Comparison of ENCODE assay signal across 27 cellular contexts in genomic region chr6:169577236-169577635, GRCh38.
DNase-seq lines count a peak whose midpoint lies in the region; ATAC-seq, FAIRE-seq and TF ChIP-seq lines count a peak whose summit lies in the region.
"Had no signal": no experiment of that assay in that cellular context is flagged by ENCODE, and none has a peak within 500 bp of the region (broad histone marks: within the 10 kb centered on the region; RNA-seq: fewer than 3 reads in every experiment).

No MANE protein-coding gene starts in this region.

- TF ChIP-seq POLR2A in endothelial cell of umbilical vein (IDR thresholded peaks at IDR 0.05; ENCODE audit: low read depth, low read length) (no peak), vagina (IDR thresholded peaks at IDR 0.05) (no peak)

- peaks cover 4% of the 10 kb centered on the region for H3K36me3 ChIP-seq in adipocyte (ENCODE audit: control insufficient read depth, insufficient read depth, low read length, severe bottlenecking)
- H3K36me3 ChIP-seq in endothelial cell of umbilical vein (ENCODE audit: control insufficient read depth in 2 of 2, extremely low read depth in 1 of 2, insufficient read depth in 2 of 2, low read length in 2 of 2): no peaks in the 10 kb centered on the region
- H3K36me3 ChIP-seq in osteoblast (ENCODE audit: insufficient read depth, low read length): no peaks in the 10 kb centered on the region
- H3K36me3 ChIP-seq in vagina: no peaks in the 10 kb centered on the region
- no peaks in the 10 kb centered on the region for H3K36me3 ChIP-seq in right atrium auricular region
- H3K36me3 ChIP-seq: heart left ventricle had no signal

- H3K4me2 ChIP-seq in endothelial cell of umbilical vein (ENCODE audit: insufficient read depth, low read length) (peak overlapping the region; percentile 14), osteoblast (ENCODE audit: insufficient read depth, low read length) (peak overlapping the region; percentile 53)
- H3K4me2 ChIP-seq: BLaER1, smooth muscle cell had no signal

- FAIRE-seq in endothelial cell of umbilical vein (lab: Jason Lieb, UNC): no peak
- FAIRE-seq: colon, GM12878 had no signal

- DNase-seq in adipocyte (ENCODE audit: low read depth): no peak
- no peak for DNase-seq in endothelial cell of umbilical vein (ENCODE audit: low read depth, low spot score)
- no peak for DNase-seq in osteoblast (ENCODE audit: insufficient read length, low spot score, missing footprints)
- no peak for DNase-seq in vagina (ENCODE audit: extremely low spot score in 2 of 2)
- DNase-seq in right atrium auricular region (ENCODE audit: low spot score): no peak
- DNase-seq: activated CD4-positive, alpha-beta memory T cell treated with anti-CD3 and anti-CD28 coated beads, Interleukin-2, amount 10 ng/mL, durations not matched to agents 7 days and 5 days; activated CD8-positive, alpha-beta memory T cell treated with anti-CD3 and anti-CD28 coated beads, Interleukin-2, amount 50 U/mL, for 4 hours; activated naive CD4-positive, alpha-beta T cell treated with Interleukin-2 at 50 U/mL for 16 hours; effector memory CD4-positive, alpha-beta T cell; foreskin keratinocyte; heart left ventricle; kidney glomerular epithelial cell; MV-4-11; naive thymus-derived CD8-positive, alpha-beta T cell; NCI-H1436; NCI-H345; occipital lobe; SHP77 treated with DMSO at 0.1 percent for 48 hours; stimulated activated naive CD8-positive, alpha-beta T cell treated with anti-CD3 and anti-CD28 coated beads, Interleukin-15, Interleukin-2, amounts not matched to agents 100 U/mL and 50 U/mL, for 24 hours had no signal

- intact Hi-C loops in endothelial cell of umbilical vein (cut with micrococcal nuclease) (no loop called here), vagina (cut with DNase I) (no loop called here)

- no TSS peak for BruUV-seq in endothelial cell of umbilical vein (replicated peaks; lab: Mats Ljungman, UMichigan)

- no peak overlapping the region for H3K27ac ChIP-seq in endothelial cell of umbilical vein (ENCODE audit: insufficient read depth, low read depth, low read length)
- no peak overlapping the region for H3K27ac ChIP-seq in osteoblast (ENCODE audit: low read depth, low read length)
- peak overlapping the region; percentile 14 for H3K27ac ChIP-seq in vagina
- H3K27ac ChIP-seq in right atrium auricular region: no peak overlapping the region
- H3K27ac ChIP-seq: BLaER1, foreskin keratinocyte, heart left ventricle had no signal

- ATAC-seq in GM21360 (IDR thresholded peaks at IDR 0.05; ENCODE audit: unreplicated experiment) (no peak), GM21515 (IDR thresholded peaks at IDR 0.05; ENCODE audit: unreplicated experiment) (no peak)
- ATAC-seq: foreskin keratinocyte; GM12878; naive thymus-derived CD8-positive, alpha-beta T cell; Panc1; stimulated activated naive CD8-positive, alpha-beta T cell treated with anti-CD3 and anti-CD28 coated beads, Interleukin-15, Interleukin-2, amounts not matched to agents 100 U/mL and 50 U/mL, for 24 hours had no signal

- H3K9me3 ChIP-seq in adipocyte (ENCODE audit: control insufficient read depth, low read length): no peaks in the 10 kb centered on the region
- H3K9me3 ChIP-seq in endothelial cell of umbilical vein (replicated peaks; ENCODE audit: control insufficient read depth, insufficient read depth, low read length): no peaks in the 10 kb centered on the region
- no peaks in the 10 kb centered on the region for H3K9me3 ChIP-seq in osteoblast (ENCODE audit: low read depth, low read length)
- no peaks in the 10 kb centered on the region for H3K9me3 ChIP-seq in vagina
- H3K9me3 ChIP-seq in right atrium auricular region: no peaks in the 10 kb centered on the region
- H3K9me3 ChIP-seq: heart left ventricle had no signal

- H3K4me3 ChIP-seq in adipocyte (ENCODE audit: low read length): peak overlapping the region; percentile 9
- peak overlapping the region in 1 of 3 experiments; percentile 11 for H3K4me3 ChIP-seq in endothelial cell of umbilical vein (replicated peaks in 1 of 3; ENCODE audit: insufficient read depth in 1 of 3, low read depth in 1 of 3, low read length in 3 of 3)
- H3K4me3 ChIP-seq in osteoblast (ENCODE audit: insufficient read depth, low read length): peak overlapping the region; percentile 48
- H3K4me3 ChIP-seq in vagina: peak overlapping the region in 1 of 2 donors; percentile 31
- peak overlapping the region in 1 of 2 donors; percentile 16 for H3K4me3 ChIP-seq in right atrium auricular region
- H3K4me3 ChIP-seq: BLaER1, GM12878, lung, smooth muscle cell had no signal

- CTCF ChIA-PET in endothelial cell of umbilical vein (lab: Charles Lee): interaction anchor here (1.1 kb wide), 1 partner anchor 72 kb away, joined by 3 read pairs; no protein-coding TSS in a partner anchor

- H2AFZ ChIP-seq in endothelial cell of umbilical vein (ENCODE audit: low read depth, low read length): peak overlapping the region; percentile 49
- H2AFZ ChIP-seq in osteoblast (ENCODE audit: low read length): no peak overlapping the region

- no peaks in the 10 kb centered on the region for H3K79me2 ChIP-seq in endothelial cell of umbilical vein (ENCODE audit: control insufficient read depth, insufficient read depth, low read length)
- H3K79me2 ChIP-seq in osteoblast (ENCODE audit: insufficient read depth, low read length): no peaks in the 10 kb centered on the region

- TF ChIP-seq CTCF in endothelial cell of umbilical vein (IDR thresholded peaks at IDR 0.05; ENCODE audit: extremely low read depth in 1 of 2, insufficient read depth in 1 of 2, low read depth in 1 of 2, low read length in 2 of 2): no peak
- no peak for TF ChIP-seq CTCF in osteoblast (IDR thresholded peaks at IDR 0.05; ENCODE audit: extremely low read depth, low read depth, low read length)
- TF ChIP-seq CTCF in vagina (IDR thresholded peaks at IDR 0.05): no peak
- TF ChIP-seq CTCF in right atrium auricular region (IDR thresholded peaks at IDR 0.05): no peak

- POLR2A ChIA-PET in endothelial cell of umbilical vein (lab: Charles Lee): no interaction called here

- dilution Hi-C loops in endothelial cell of umbilical vein (cut with MboI; ENCODE audit: extremely low pct_ligation_motif_present, low sequenced_read_pairs): no loop called here

- H3K27me3 ChIP-seq in adipocyte (replicated peaks; ENCODE audit: control insufficient read depth, insufficient read depth, low read length): no peaks in the 10 kb centered on the region
- no peaks in the 10 kb centered on the region for H3K27me3 ChIP-seq in endothelial cell of umbilical vein (ENCODE audit: control insufficient read depth in 2 of 2, insufficient read depth in 2 of 2, low read length in 2 of 2)
- H3K27me3 ChIP-seq in osteoblast (ENCODE audit: insufficient read depth, low read length): no peaks in the 10 kb centered on the region
- no peaks in the 10 kb centered on the region for H3K27me3 ChIP-seq in vagina
- no peaks in the 10 kb centered on the region for H3K27me3 ChIP-seq in right atrium auricular region
- H3K27me3 ChIP-seq: BLaER1, foreskin keratinocyte, heart left ventricle had no signal

- H3K9ac ChIP-seq in adipocyte (ENCODE audit: low read length): no peak overlapping the region
- no peak overlapping the region for H3K9ac ChIP-seq in endothelial cell of umbilical vein (replicated peaks; ENCODE audit: extremely low read depth, insufficient read depth, low read length)
- H3K9ac ChIP-seq: BLaER1 had no signal

- H3K4me1 ChIP-seq in adipocyte (ENCODE audit: control insufficient read depth, insufficient read depth, low read length) (no peaks in the 10 kb centered on the region), endothelial cell of umbilical vein (ENCODE audit: control insufficient read depth, extremely low read depth, insufficient read depth, low read length) (peaks cover 2% of the 10 kb centered on the region), osteoblast (ENCODE audit: insufficient read depth, low read length) (no peaks in the 10 kb centered on the region), vagina (no peaks in the 10 kb centered on the region), right atrium auricular region (no peaks in the 10 kb centered on the region)
- H3K4me1 ChIP-seq: BLaER1, foreskin keratinocyte, heart left ventricle had no signal

- H4K20me1 ChIP-seq in endothelial cell of umbilical vein (replicated peaks; ENCODE audit: control insufficient read depth, extremely low read depth, insufficient read depth, low read length) (no peaks in the 10 kb centered on the region), osteoblast (ENCODE audit: insufficient read depth, low read length) (no peaks in the 10 kb centered on the region)
- H4K20me1 ChIP-seq: BLaER1 had no signal

- no peaks in the 10 kb centered on the region for H3K9me1 ChIP-seq in endothelial cell of umbilical vein (replicated peaks; ENCODE audit: control insufficient read depth, extremely low read depth, insufficient read depth, low read length)

TF ChIP-seq in endothelial cell of umbilical vein, 7 proteins besides CTCF, POLR2A, EP300 and RAD21:
- TF ChIP-seq JUN (IDR thresholded peaks at IDR 0.05; ENCODE audit: borderline replicate concordance, insufficient read depth, insufficient read length, low read depth) (no peak), EZH2 (IDR thresholded peaks at IDR 0.05; ENCODE audit: borderline replicate concordance, low read depth, low read length, severe bottlenecking) (no peak), MYC (IDR thresholded peaks at IDR 0.05; ENCODE audit: low read depth, low read length) (no peak), POLR2AphosphoS5 (IDR thresholded peaks at IDR 0.05; ENCODE audit: insufficient read depth, low read depth, low read length) (no peak), GATA2 (IDR thresholded peaks at IDR 0.05; ENCODE audit: insufficient read depth, insufficient read length, low read depth, low read length) (no peak), FOS (IDR thresholded peaks at IDR 0.05; ENCODE audit: borderline replicate concordance, insufficient read depth, low read length) (no peak)
- TF ChIP-seq, protein P1, sequence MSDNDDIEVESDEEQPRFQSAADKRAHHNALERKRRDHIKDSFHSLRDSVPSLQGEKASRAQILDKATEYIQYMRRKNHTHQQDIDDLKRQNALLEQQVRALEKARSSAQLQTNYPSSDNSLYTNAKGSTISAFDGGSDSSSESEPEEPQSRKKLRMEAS (IDR thresholded peaks at IDR 0.05; ENCODE audit: insufficient read depth, insufficient read length): no peak
